Comparison of ENCODE assay signal across 15 cellular contexts in the genomic region with DNA sequence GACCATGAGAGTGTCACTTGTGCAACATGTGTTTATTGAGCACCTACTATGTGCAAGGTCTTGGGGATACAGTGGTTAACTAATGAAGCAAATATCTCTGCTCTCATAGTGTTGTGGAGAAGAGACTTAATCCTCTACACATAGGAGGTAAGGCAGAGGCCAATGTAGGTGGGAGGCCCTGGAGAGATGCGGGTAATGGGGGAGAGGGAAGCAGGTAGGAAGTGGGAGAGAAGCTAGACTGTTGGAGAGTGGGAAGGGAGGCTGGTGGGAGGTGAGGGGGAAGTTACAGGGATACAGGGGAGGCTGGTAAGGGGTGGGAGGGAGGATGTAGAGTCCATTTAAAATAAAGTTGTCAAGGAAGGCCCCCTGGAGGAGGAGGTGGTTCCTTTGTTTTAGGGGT.
A peak's percentile ranks its signal among the peaks of the same experiment; 100 is the strongest.
DNase-seq lines count a peak whose midpoint lies in the region; ATAC-seq and TF ChIP-seq lines count a peak whose summit lies in the region.
"Had no signal": no experiment of that assay in that cellular context is flagged by ENCODE, and none has a peak within 500 bp of the region (broad histone marks: within the 10 kb centered on the region; RNA-seq: fewer than 3 reads in every experiment).

No MANE protein-coding gene starts in this region.

- TF ChIP-seq CTCF in HEK293 (tag by site-specific recombination; IDR thresholded peaks at IDR 0.05) = no peak
- no peak for TF ChIP-seq CTCF in osteocyte (IDR thresholded peaks at IDR 0.05)
- no peak for TF ChIP-seq CTCF in left lung (IDR thresholded peaks at IDR 0.05)
- TF ChIP-seq CTCF in endodermal cell (conservative IDR thresholded peaks at IDR 0.05) = no peak

- CTCF ChIA-PET in HEK293 (lab: Yijun Ruan, JAX) = no interaction called here

- peaks cover 4% of the 10 kb centered on the region for H3K36me3 Mint-ChIP-seq in osteocyte (ENCODE audit: unreplicated experiment)
- no peaks in the 10 kb centered on the region for H3K36me3 Mint-ChIP-seq in endodermal cell (ENCODE audit: low read depth)

- H3K27ac ChIP-seq in HEK293 (ENCODE audit: extremely low read depth, low read depth, low read length) (no peak overlapping the region), left lung (no peak overlapping the region), endodermal cell (ENCODE audit: low read depth, low read length) (no peak overlapping the region)
- H3K27ac ChIP-seq: BLaER1 treated with 17β-estradiol and CSF1 and Interleukin-3, amounts not matched to agents 10 nM and 100 nM; HL-60 had no signal

- DNase-seq in ecto neural progenitor cell (ENCODE audit: low spot score) (peak; percentile 3), osteocyte (ENCODE audit: extremely low spot score, unreplicated experiment) (peak; percentile 46), iPS-NIHi11 (ENCODE audit: low spot score) (no peak), left lung (no peak), endodermal cell (no peak)
- DNase-seq: Calu3; CD8-positive, alpha-beta T cell; DMS79 treated with DMSO at 0.1 percent for 48 hours; GF-D8; GOT3; H7 had no signal

- no peak overlapping the region for H3K4me3 Mint-ChIP-seq in osteocyte (ENCODE audit: unreplicated experiment)
- no peak overlapping the region for H3K4me3 Mint-ChIP-seq in endodermal cell
- H3K4me3 Mint-ChIP-seq: B cell; CD8-positive, alpha-beta T cell had no signal

- H3K9ac ChIP-seq in endodermal cell (ENCODE audit: extremely low read depth, low read length, poor library complexity, severe bottlenecking) = no peak overlapping the region
- H3K9ac ChIP-seq: BLaER1 treated with 17β-estradiol and CSF1 and Interleukin-3, amounts not matched to agents 10 nM and 100 nM had no signal

- H3K4me1 Mint-ChIP-seq in osteocyte (ENCODE audit: unreplicated experiment) (peaks cover 40% of the 10 kb centered on the region), endodermal cell (peaks cover 24% of the 10 kb centered on the region)

- 67 to 97% methylated on average over 1 of the region's 1 CpG for WGBS in endodermal cell (ENCODE audit: insufficient coverage in 1 of 2, insufficient read length in 1 of 2), 2 experiments

- H3K9me3 Mint-ChIP-seq in osteocyte (ENCODE audit: unreplicated experiment) = peaks cover 5% of the 10 kb centered on the region
- no peaks in the 10 kb centered on the region for H3K9me3 Mint-ChIP-seq in endodermal cell
- H3K9me3 Mint-ChIP-seq: CD8-positive, alpha-beta T cell had no signal

- H3K27me3 Mint-ChIP-seq in osteocyte (ENCODE audit: unreplicated experiment) (no peaks in the 10 kb centered on the region), endodermal cell (ENCODE audit: insufficient read depth) (peaks cover 13% of the 10 kb centered on the region)

- ATAC-seq in left lung = no peak
- ATAC-seq: CD8-positive, alpha-beta T cell had no signal

- no peaks in the 10 kb centered on the region for H3K36me3 ChIP-seq in HEK293 (ENCODE audit: control insufficient read depth in 2 of 2, insufficient read depth in 1 of 2, low read length in 2 of 2)
- H3K36me3 ChIP-seq in left lung = no peaks in the 10 kb centered on the region
- H3K36me3 ChIP-seq in endodermal cell (ENCODE audit: control insufficient read depth, insufficient read depth, low read length) = no peaks in the 10 kb centered on the region
- H3K36me3 ChIP-seq: BLaER1 treated with 17β-estradiol and CSF1 and Interleukin-3, amounts not matched to agents 10 nM and 100 nM had no signal

- intact Hi-C loops in left lung (cut with DNase I) = no loop called here

- POLR2A ChIA-PET in HEK293 (lab: Yijun Ruan, JAX) = no interaction called here

- H3K9me3 ChIP-seq in HEK293 (ENCODE audit: control insufficient read depth, insufficient read depth, low read depth, low read length) = no peaks in the 10 kb centered on the region
- no peaks in the 10 kb centered on the region for H3K9me3 ChIP-seq in left lung
- no peaks in the 10 kb centered on the region for H3K9me3 ChIP-seq in endodermal cell (ENCODE audit: control insufficient read depth, low read length)

- peaks cover 0 to 27% of the 10 kb centered on the region in 2 donors for H3K27me3 ChIP-seq in left lung
- H3K27me3 ChIP-seq in endodermal cell (ENCODE audit: control insufficient read depth, insufficient read depth, low read length, poor library complexity, severe bottlenecking) = no peaks in the 10 kb centered on the region
- H3K27me3 ChIP-seq: BLaER1 treated with 17β-estradiol and CSF1 and Interleukin-3, amounts not matched to agents 10 nM and 100 nM had no signal

- H3K4me3 ChIP-seq in HEK293 (ENCODE audit: low read depth, low read length) (no peak overlapping the region), left lung (no peak overlapping the region), endodermal cell (ENCODE audit: low read length) (no peak overlapping the region)
- H3K4me3 ChIP-seq: BLaER1 treated with 17β-estradiol and CSF1 and Interleukin-3, amounts not matched to agents 10 nM and 100 nM had no signal

- H3K27ac Mint-ChIP-seq in osteocyte (ENCODE audit: unreplicated experiment) (no peak overlapping the region), endodermal cell (no peak overlapping the region)
- H3K27ac Mint-ChIP-seq: B cell; CD8-positive, alpha-beta T cell had no signal

- peaks cover 8% of the 10 kb centered on the region for H3K4me1 ChIP-seq in HEK293 (ENCODE audit: control insufficient read depth, insufficient read depth, low read length)
- peaks cover 0 to 4% of the 10 kb centered on the region in 2 donors for H3K4me1 ChIP-seq in left lung
- peaks cover 7% of the 10 kb centered on the region for H3K4me1 ChIP-seq in endodermal cell (ENCODE audit: control insufficient read depth, insufficient read depth, low read length)

TF ChIP-seq in HEK293, 187 proteins besides CTCF, POLR2A, EP300 and RAD21:
- TF ChIP-seq ZNF600 (tag by site-specific recombination; IDR thresholded peaks at IDR 0.05) (no peak), ZFHX2 (tag by site-specific recombination; conservative IDR thresholded peaks at IDR 0.05) (peak; percentile 88), EGR2 (tag by site-specific recombination; IDR thresholded peaks at IDR 0.05; ENCODE audit: low read depth) (peak; percentile 96), ZBTB8A (tag by site-specific recombination; IDR thresholded peaks at IDR 0.05) (no peak), ZFP3 (tag by site-specific recombination; IDR thresholded peaks at IDR 0.05; ENCODE audit: low read depth) (no peak), ZNF449 (tag by site-specific recombination; IDR thresholded peaks at IDR 0.05) (no peak), ZNF664 (tag by site-specific recombination; IDR thresholded peaks at IDR 0.05) (0 out of 2 replicates have a peak, but pooled peaks have one; percentile 23)

Comparison
In these comparisons a context has a peak if more than half of its experiments do, and no peak if none do; other contexts are left out.
1. DNase-seq: peak in ecto neural progenitor cell (single experiment) and osteocyte (single experiment); none in iPS-NIHi11 (single experiment), left lung (0 of 2) and endodermal cell (single experiment).